In the genomic region with DNA sequence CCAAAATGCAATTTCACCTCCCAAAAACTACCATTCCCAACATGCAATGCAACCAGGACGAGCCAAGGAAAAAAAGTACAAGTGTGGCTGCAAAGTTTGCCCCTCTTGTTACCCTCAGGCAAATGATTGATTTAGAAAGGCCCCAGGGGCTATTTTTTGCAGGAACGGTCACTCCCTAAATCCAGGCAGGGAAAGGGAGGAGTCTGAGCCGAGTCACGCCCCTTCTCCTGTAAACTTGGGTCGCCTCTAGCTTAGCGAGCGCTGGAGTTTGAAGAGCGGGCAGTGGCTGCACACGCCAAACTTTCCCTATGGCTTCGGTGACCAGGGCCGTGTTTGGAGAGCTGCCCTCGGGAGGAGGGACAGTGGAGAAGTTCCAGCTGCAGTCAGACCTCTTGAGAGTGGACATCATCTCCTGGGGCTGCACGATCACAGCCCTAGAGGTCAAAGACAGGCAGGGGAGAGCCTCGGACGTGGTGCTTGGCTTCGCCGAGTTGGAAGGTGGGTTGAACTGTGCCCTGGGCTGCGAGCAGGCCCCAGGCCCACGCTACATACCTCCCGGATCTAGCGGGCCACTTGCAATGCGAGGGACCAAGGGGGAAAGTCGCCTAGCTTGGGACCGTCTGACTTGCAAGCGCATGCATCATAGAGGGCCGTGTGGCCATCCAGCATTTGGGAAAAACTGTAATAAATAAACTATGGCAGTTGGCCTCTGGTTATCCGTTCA, we compare ENCODE assay signal across 8 cellular contexts. TPM values are rescaled to one million over a fixed set of nuclear protein-coding genes. Genes with fewer than 3 reads are reported as not detected.
A peak's percentile ranks its signal among the peaks of the same experiment; 100 is the strongest.
DNase-seq lines count a peak whose midpoint lies in the region; TF ChIP-seq lines count a peak whose summit lies in the region.

GALM (plus strand) TSS at position 261 of the 724 bp plus-strand sequence; CDS start at position 309, 48 bp downstream.

- DNase-seq in NCI-H1105 treated with DMSO at 0.1 percent for 48 hours (lab: John Stamatoyannopoulos, UW) (peak; percentile 1), NCI-H1105 (lab: John Stamatoyannopoulos, UW) (no peak), HL-60 (ENCODE audit: low read depth in 1 of 2, low spot score in 1 of 2) (peak in 1 of 2 experiments; percentile 52), SK-N-MC (ENCODE audit: low read depth, low spot score) (peak; percentile 8), astrocyte of the spinal cord (ENCODE audit: low read depth, low spot score) (peak; percentile 93), hepatocyte (ENCODE audit: low spot score) (peak; percentile 91), prostate gland (ENCODE audit: low spot score) (peak; percentile 56), NCI-H345 (lab: John Stamatoyannopoulos, UW) (no peak)

- H3K9me3 ChIP-seq in SK-N-MC (ENCODE audit: low read depth, low read length), result no peaks in the 10 kb centered on the region
- H3K9me3 ChIP-seq in hepatocyte (ENCODE audit: low read depth), result no peaks in the 10 kb centered on the region
- no peaks in the 10 kb centered on the region for H3K9me3 ChIP-seq in prostate gland

- peak; percentile 60 for TF ChIP-seq POLR2A in prostate gland (IDR thresholded peaks at IDR 0.05)

- peaks cover 43% of the 10 kb centered on the region for H3K79me2 ChIP-seq in hepatocyte

- no peaks in the 10 kb centered on the region for H4K20me1 ChIP-seq in hepatocyte (ENCODE audit: insufficient read depth, poor library complexity, severe bottlenecking)

- WGBS in hepatocyte (ENCODE audit: low lambda C conversion rate, missing lambda C conversion rate), result 4% methylated on average over 27 of the region's 27 CpGs
- 10% methylated on average over 27 of the region's 27 CpGs for WGBS in prostate gland

- H3K36me3 ChIP-seq in SK-N-MC (ENCODE audit: insufficient read depth, low read length), result no peaks in the 10 kb centered on the region
- H3K36me3 ChIP-seq in hepatocyte (replicated peaks; ENCODE audit: insufficient read depth, low read depth), result no peaks in the 10 kb centered on the region
- no peaks in the 10 kb centered on the region for H3K36me3 ChIP-seq in prostate gland

- peak within 1 kb of the TSS; percentile 74 for H2AFZ ChIP-seq in hepatocyte

- H3K27ac ChIP-seq in HL-60 (replicated peaks), result peak within 1 kb of the TSS; percentile 83
- peak within 1 kb of the TSS; percentile 97 for H3K27ac ChIP-seq in SK-N-MC
- peak within 1 kb of the TSS; percentile 82 for H3K27ac ChIP-seq in hepatocyte
- H3K27ac ChIP-seq in prostate gland, result peak within 1 kb of the TSS; percentile 49 to 60

- no peak for TF ChIP-seq CTCF in HL-60 (IDR thresholded peaks at IDR 0.05; ENCODE audit: insufficient read depth, low read length)
- no peak for TF ChIP-seq CTCF in astrocyte of the spinal cord (IDR thresholded peaks at IDR 0.05; ENCODE audit: low read depth, low read length)
- TF ChIP-seq CTCF in hepatocyte (IDR thresholded peaks at IDR 0.05; ENCODE audit: poor library complexity), result no peak
- TF ChIP-seq CTCF in prostate gland (IDR thresholded peaks at IDR 0.05), result no peak

- H3K4me2 ChIP-seq in hepatocyte, result peak within 1 kb of the TSS; percentile 81

- H3K9me2 ChIP-seq in hepatocyte (replicated peaks; ENCODE audit: insufficient read depth), result no peaks in the 10 kb centered on the region

- H3K4me1 ChIP-seq in hepatocyte (ENCODE audit: insufficient read depth) (peaks cover 17% of the 10 kb centered on the region), prostate gland (replicated peaks) (no peaks in the 10 kb centered on the region)

- in situ Hi-C loops in astrocyte of the spinal cord (cut with HindIII; ENCODE audit: low sequenced_read_pairs), result no loop called here

- H3K4me3 ChIP-seq in HL-60 (replicated peaks; ENCODE audit: insufficient read depth, low read length) (no peak within 1 kb of the TSS), SK-N-MC (peak within 1 kb of the TSS; percentile 76), astrocyte of the spinal cord (ENCODE audit: low read depth, low read length) (peak within 1 kb of the TSS; percentile 62), hepatocyte (peak within 1 kb of the TSS; percentile 37), prostate gland (peak within 1 kb of the TSS; percentile 30 to 41)

- intact Hi-C loops in prostate gland (cut with DNase I), result loop anchor here (2.0 to 10.0 kb wide), 2 partner anchors 59 to 63 kb away; partner anchors contain the start of gene HNRNPLL

- peak within 1 kb of the TSS; percentile 49 for H3K9ac ChIP-seq in SK-N-MC (ENCODE audit: insufficient read length)

- no peaks in the 10 kb centered on the region for H3K27me3 ChIP-seq in HL-60 (ENCODE audit: insufficient read depth, poor library complexity, severe bottlenecking)
- no peaks in the 10 kb centered on the region for H3K27me3 ChIP-seq in hepatocyte
- no peaks in the 10 kb centered on the region for H3K27me3 ChIP-seq in prostate gland (replicated peaks; ENCODE audit: insufficient read depth)

RNA-seq across cellular contexts. Expression of gene GALM, which starts in this region (rescaled TPM):
- total RNA-seq in hepatocyte (49.2 and 59.4 TPM in 2 replicates), prostate gland (10 to 100 TPM in 1 of 2 donors, 1 to 10 TPM in 1; 5.6 to 22.3 TPM)
- polyA plus RNA-seq in hepatocyte, result 48.3 and 52.6 TPM in 2 replicates

Comparison
In these comparisons a context has a peak if more than half of its experiments do, and no peak if none do; other contexts are left out.
1. DNase-seq: peak in NCI-H1105 treated with DMSO at 0.1 percent for 48 hours (single experiment), SK-N-MC (single experiment), astrocyte of the spinal cord (single experiment), hepatocyte (single experiment) and prostate gland (single experiment); none in NCI-H1105 (single experiment) and NCI-H345 (single experiment).
2. Peak in every context shown above with its lines, with median percentiles within 50 percentile points of each other: H3K27ac ChIP-seq.